Comparison of ENCODE assay signal across 8 cellular contexts in genomic region chr7:101218236-101219130, GRCh38.
A peak's percentile ranks its signal among the peaks of the same experiment; 100 is the strongest.
DNase-seq lines count a peak whose midpoint lies in the region; ATAC-seq lines count a peak whose summit lies in the region.

No MANE protein-coding gene starts in this region.

- H3K4me1 ChIP-seq in mucosa of stomach (ENCODE audit: control insufficient read depth, insufficient read depth, low read length) = peaks cover 35% of the 10 kb centered on the region

- peak overlapping the region; percentile 94 for H3K4me3 Mint-ChIP-seq in T-helper 1 cell treated with Interleukin-12 subunit alpha and Interleukin-12 subunit beta and Interleukin-4 antibody, amounts not matched to agents 30 μg/mL and 1 μg/mL, for 36 hours

- peak overlapping the region; percentile 92 for H3K9ac ChIP-seq in mucosa of stomach (ENCODE audit: low read length)

- peaks cover 25% of the 10 kb centered on the region for H3K4me1 Mint-ChIP-seq in T-helper 1 cell treated with Interleukin-12 subunit alpha and Interleukin-12 subunit beta and Interleukin-4 antibody, amounts not matched to agents 30 μg/mL and 1 μg/mL, for 36 hours (ENCODE audit: low read depth)

- no peaks in the 10 kb centered on the region for H3K27me3 Mint-ChIP-seq in T-helper 1 cell treated with Interleukin-12 subunit alpha and Interleukin-12 subunit beta and Interleukin-4 antibody, amounts not matched to agents 30 μg/mL and 1 μg/mL, for 36 hours (ENCODE audit: low read depth)

- H3K27ac ChIP-seq in caudate nucleus (ENCODE audit: low read depth, low read length) = peak overlapping the region; percentile 81

- no peaks in the 10 kb centered on the region for H3K9me3 ChIP-seq in mucosa of stomach (ENCODE audit: control insufficient read depth, low read length)

- peak overlapping the region; percentile 89 for H3K27ac Mint-ChIP-seq in T-helper 1 cell treated with Interleukin-12 subunit alpha and Interleukin-12 subunit beta and Interleukin-4 antibody, amounts not matched to agents 30 μg/mL and 1 μg/mL, for 36 hours

- no peaks in the 10 kb centered on the region for H3K36me3 ChIP-seq in mucosa of stomach (ENCODE audit: control insufficient read depth, insufficient read depth, low read length)

- no peak for ATAC-seq in GM21526 (IDR thresholded peaks at IDR 0.05; ENCODE audit: low FRiP score, unreplicated experiment)

- DNase-seq in T-helper 1 cell (no peak), HuH-7 (ENCODE audit: low spot score) (peak; percentile 68), caudate nucleus (lab: John Stamatoyannopoulos, UW) (no peak), KG1 (lab: John Stamatoyannopoulos, UW) (no peak)
- DNase-seq in stimulated activated CD8-positive, alpha-beta memory T cell treated with anti-CD3 and anti-CD28 coated beads, Interleukin-4, amount 100 ng/mL, for 48 hours = no peak

- H3K27me3 ChIP-seq in mucosa of stomach (ENCODE audit: control insufficient read depth, insufficient read depth, low read length) = no peaks in the 10 kb centered on the region

- peaks cover 26% of the 10 kb centered on the region for H3K36me3 Mint-ChIP-seq in T-helper 1 cell treated with Interleukin-12 subunit alpha and Interleukin-12 subunit beta and Interleukin-4 antibody, amounts not matched to agents 30 μg/mL and 1 μg/mL, for 36 hours (ENCODE audit: low read depth)

- H3K9me3 Mint-ChIP-seq in T-helper 1 cell treated with Interleukin-12 subunit alpha and Interleukin-12 subunit beta and Interleukin-4 antibody, amounts not matched to agents 30 μg/mL and 1 μg/mL, for 36 hours = no peaks in the 10 kb centered on the region

- peak overlapping the region; percentile 98 for H3K4me3 ChIP-seq in mucosa of stomach (ENCODE audit: low read length)
